In genomic region chr7:1441615-1442354, GRCh38 we compare ENCODE assay signal across 24 cellular contexts. TPM values are rescaled to one million over a fixed set of nuclear protein-coding genes. Genes with fewer than 3 reads are reported as not detected.
DNase-seq lines count a peak whose midpoint lies in the region; ATAC-seq and TF ChIP-seq lines count a peak whose summit lies in the region.
"Had no signal": no experiment of that assay in that cellular context is flagged by ENCODE, and none has a peak within 500 bp of the region (broad histone marks: within the 10 kb centered on the region; RNA-seq: fewer than 3 reads in every experiment).

No MANE protein-coding gene starts in this region.

- TF ChIP-seq CTCF in endodermal cell (conservative IDR thresholded peaks at IDR 0.05) = peak; percentile 49
- TF ChIP-seq CTCF in osteoblast (IDR thresholded peaks at IDR 0.05; ENCODE audit: extremely low read depth, low read depth, low read length) = no peak

- peaks cover 33% of the 10 kb centered on the region for H4K20me1 ChIP-seq in osteoblast (ENCODE audit: insufficient read depth, low read length)

- H3K27ac ChIP-seq in KOPT-K1 (ENCODE audit: low read depth, low read length, poor library complexity, severe bottlenecking) (peak overlapping the region; percentile 57), endodermal cell (ENCODE audit: low read depth, low read length) (peak overlapping the region; percentile 17), osteoblast (ENCODE audit: low read depth, low read length) (no peak overlapping the region)
- H3K27ac ChIP-seq: 22Rv1, PC-9 had no signal

- H3K4me3 ChIP-seq in endodermal cell (ENCODE audit: low read length) (no peak overlapping the region), osteoblast (ENCODE audit: insufficient read depth, low read length) (no peak overlapping the region)
- H3K4me3 ChIP-seq: MG63, PC-9 had no signal

- no peaks in the 10 kb centered on the region for H3K4me1 Mint-ChIP-seq in endodermal cell

- intact Hi-C loops in head of caudate nucleus (cut with DNase I) = no loop called here

- H3K27me3 ChIP-seq in endodermal cell (ENCODE audit: control insufficient read depth, insufficient read depth, low read length, poor library complexity, severe bottlenecking) = no peaks in the 10 kb centered on the region
- no peaks in the 10 kb centered on the region for H3K27me3 ChIP-seq in osteoblast (ENCODE audit: insufficient read depth, low read length)
- H3K27me3 ChIP-seq: MG63 had no signal

- no peak overlapping the region for H3K9ac ChIP-seq in endodermal cell (ENCODE audit: extremely low read depth, low read length, poor library complexity, severe bottlenecking)

- H2AFZ ChIP-seq in osteoblast (ENCODE audit: low read length) = no peak overlapping the region
- H2AFZ ChIP-seq: PC-9 had no signal

- no peak overlapping the region for H3K27ac Mint-ChIP-seq in endodermal cell
- H3K27ac Mint-ChIP-seq: CD4-positive, alpha-beta T cell had no signal

- no peak overlapping the region for H3K4me2 ChIP-seq in osteoblast (ENCODE audit: insufficient read depth, low read length)
- H3K4me2 ChIP-seq: PC-9 had no signal

- ATAC-seq in GM21447 (IDR thresholded peaks at IDR 0.05; ENCODE audit: unreplicated experiment) = no peak

- no peaks in the 10 kb centered on the region for H3K36me3 Mint-ChIP-seq in endodermal cell (ENCODE audit: low read depth)

- DNase-seq in NCI-H1417 (lab: John Stamatoyannopoulos, UW) = peak in 2 of 3 experiments; percentile 17 to 25
- no peak for DNase-seq in NCI-H1417 treated with DMSO at 0.1 percent for 48 hours (lab: John Stamatoyannopoulos, UW)
- DNase-seq in endodermal cell = no peak
- no peak for DNase-seq in head of caudate nucleus
- DNase-seq in NCI-H774 (lab: John Stamatoyannopoulos, UW) = no peak
- no peak for DNase-seq in osteoblast (ENCODE audit: insufficient read length, low spot score, missing footprints)
- DNase-seq: CD4-positive, alpha-beta T cell; COR-L47; DMS 273 treated with DMSO at 0.1 percent for 48 hours; DMS79 treated with DMSO at 0.1 percent for 48 hours; MG63; NCI-H1105 treated with DMSO at 0.1 percent for 48 hours; NCI-H1694; NCI-H2081 treated with DMSO at 0.1 percent for 48 hours; NCI-H2171; NCI-H345; NCI-H510A treated with DMSO at 0.1 percent for 48 hours; NCI-H748 treated with DMSO at 0.1 percent for 48 hours; PC-9; SHP77 treated with DMSO at 0.1 percent for 48 hours; T-helper 1 cell had no signal

- H3K9me3 ChIP-seq in KOPT-K1 (ENCODE audit: insufficient read depth, low read length, poor library complexity, severe bottlenecking) = no peaks in the 10 kb centered on the region
- no peaks in the 10 kb centered on the region for H3K9me3 ChIP-seq in endodermal cell (ENCODE audit: control insufficient read depth, low read length)
- no peaks in the 10 kb centered on the region for H3K9me3 ChIP-seq in osteoblast (ENCODE audit: low read depth, low read length)
- H3K9me3 ChIP-seq: MG63 had no signal

- no peaks in the 10 kb centered on the region for H3K4me1 ChIP-seq in endodermal cell (ENCODE audit: control insufficient read depth, insufficient read depth, low read length)
- H3K4me1 ChIP-seq in osteoblast (ENCODE audit: insufficient read depth, low read length) = no peaks in the 10 kb centered on the region

- 90 to 94% methylated on average over 32 to 41 of the region's 41 CpGs for WGBS in endodermal cell (ENCODE audit: insufficient coverage in 1 of 2, insufficient read length in 1 of 2), 2 experiments

- no peak overlapping the region for H3K4me3 Mint-ChIP-seq in endodermal cell
- H3K4me3 Mint-ChIP-seq: CD4-positive, alpha-beta T cell had no signal

- H3K27me3 Mint-ChIP-seq in endodermal cell (ENCODE audit: insufficient read depth) = no peaks in the 10 kb centered on the region
- H3K27me3 Mint-ChIP-seq: CD4-positive, alpha-beta T cell had no signal

- H3K36me3 ChIP-seq in KOPT-K1 (ENCODE audit: insufficient read depth, low read length) (no peaks in the 10 kb centered on the region), endodermal cell (ENCODE audit: control insufficient read depth, insufficient read depth, low read length) (no peaks in the 10 kb centered on the region), osteoblast (ENCODE audit: insufficient read depth, low read length) (peaks cover 45% of the 10 kb centered on the region)

- H3K79me2 ChIP-seq in osteoblast (ENCODE audit: insufficient read depth, low read length) = no peaks in the 10 kb centered on the region

- no peaks in the 10 kb centered on the region for H3K9me3 Mint-ChIP-seq in endodermal cell
- H3K9me3 Mint-ChIP-seq: CD4-positive, alpha-beta T cell had no signal

RNA-seq across cellular contexts. Expression of gene MICALL2, which starts 17.5 kb away (rescaled TPM):
- total RNA-seq in endodermal cell (10 to 100 TPM; 19.4 to 24.8 TPM), osteoblast (30.4 and 36.5 TPM in 2 replicates)
- polyA plus RNA-seq in endodermal cell (2013, experiment 1 of 2) = 25.2 TPM
- polyA plus RNA-seq in endodermal cell (2013, experiment 2 of 2) = 26.2 TPM

Comparison
In these comparisons a context has a peak if more than half of its experiments do, and no peak if none do; other contexts are left out.
1. DNase-seq: peak in NCI-H1417 (2 of 3); none in NCI-H1417 treated with DMSO at 0.1 percent for 48 hours (single experiment), endodermal cell (single experiment), head of caudate nucleus (0 of 42), NCI-H774 (single experiment) and osteoblast (single experiment).